Comparison of ENCODE assay signal across 8 cellular contexts in the genomic region with DNA sequence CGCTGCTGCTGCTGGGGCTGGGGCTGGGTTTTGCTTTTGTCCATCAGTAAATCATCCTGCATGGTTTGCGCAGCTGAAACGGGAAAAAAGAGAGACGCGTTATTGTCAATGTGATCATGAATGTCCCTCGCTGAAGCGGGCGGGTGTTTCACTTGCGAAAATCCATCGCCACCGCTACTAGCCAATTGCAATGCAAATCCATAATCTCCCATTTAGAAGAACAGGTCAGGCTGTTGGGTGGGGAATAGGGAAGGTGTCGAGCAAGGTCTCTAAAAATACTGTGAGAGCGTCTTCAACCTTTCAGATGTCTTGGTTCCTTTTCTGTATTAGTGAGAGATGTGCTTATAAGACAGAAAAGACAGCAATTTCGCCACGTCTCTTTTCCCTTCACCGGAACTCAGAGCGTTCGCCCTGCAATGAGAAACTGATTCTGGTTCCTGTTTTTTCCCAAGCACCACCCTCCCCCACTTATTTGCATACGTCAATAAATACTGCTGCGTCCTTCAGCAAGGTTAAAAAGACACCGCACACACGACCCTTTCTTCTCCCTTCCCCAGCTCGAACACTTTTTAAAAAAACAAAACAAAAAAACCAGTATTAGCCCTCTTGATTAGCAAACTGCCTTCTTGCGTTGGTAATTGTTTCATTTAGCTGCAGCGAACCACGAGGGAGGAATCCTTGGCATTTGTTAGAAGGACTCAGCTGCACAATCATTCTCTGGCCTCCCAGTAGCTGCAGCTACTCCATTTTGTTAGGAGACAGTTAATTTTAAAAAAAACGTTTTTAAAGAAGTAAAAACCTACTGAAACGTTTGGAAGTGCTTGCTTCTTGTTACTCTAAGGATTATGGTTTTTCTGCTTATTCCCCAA. TPM values are rescaled to one million over a fixed set of nuclear protein-coding genes. Genes with fewer than 3 reads are reported as not detected.
DNase-seq lines count a peak whose midpoint lies in the region; ATAC-seq and TF ChIP-seq lines count a peak whose summit lies in the region.

No MANE protein-coding gene starts in this region.

- DNase-seq in activated naive CD4-positive, alpha-beta T cell treated with Interleukin-2 at 50 U/mL for 16 hours: peak; percentile 28
- DNase-seq in activated naive CD4-positive, alpha-beta T cell (lab: John Stamatoyannopoulos, UW): no peak
- peak; percentile 36 for DNase-seq in NCI-H2081 treated with DMSO at 0.1 percent for 48 hours (lab: John Stamatoyannopoulos, UW)
- DNase-seq in ecto neural progenitor cell (ENCODE audit: low spot score): peak; percentile 57
- DNase-seq in left lobe of liver (ENCODE audit: low spot score): peak; percentile 78
- peak; percentile 12 for DNase-seq in stimulated activated CD8-positive, alpha-beta memory T cell treated with anti-CD3 and anti-CD28 coated beads, Interleukin-12 subunit alpha, Interleukin-12 subunit beta, amount 100 ng/mL, for 1 hour (ENCODE audit: low read depth)

- peak overlapping the region; percentile 92 for H3K27ac ChIP-seq in VCaP

- no peak for TF ChIP-seq CTCF in VCaP (conservative IDR thresholded peaks at IDR 0.05)

- ATAC-seq in HG02763 (IDR thresholded peaks at IDR 0.05; ENCODE audit: unreplicated experiment): peak; percentile 69
- peak; percentile 75 for ATAC-seq in left lobe of liver

RNA-seq across cellular contexts. Expression of a gene that starts 50.4 kb away (rescaled TPM):
- 12.7 TPM for total RNA-seq in left lobe of liver

RNA-seq across cellular contexts. Expression of a gene that starts 50.4 kb away (rescaled TPM):
- 24.7 TPM for total RNA-seq in left lobe of liver

Comparison
In these comparisons a context has a peak if more than half of its experiments do, and no peak if none do; other contexts are left out.
1. DNase-seq: peak in activated naive CD4-positive, alpha-beta T cell treated with Interleukin-2 at 50 U/mL for 16 hours (single experiment), NCI-H2081 treated with DMSO at 0.1 percent for 48 hours (single experiment), ecto neural progenitor cell (single experiment), left lobe of liver (single experiment) and stimulated activated CD8-positive, alpha-beta memory T cell treated with anti-CD3 and anti-CD28 coated beads, Interleukin-12 subunit alpha, Interleukin-12 subunit beta, amount 100 ng/mL, for 1 hour (single experiment); none in activated naive CD4-positive, alpha-beta T cell (0 of 4).